Comparison of ENCODE assay signal across 8 cellular contexts in genomic region chr10:102352066-102352715, GRCh38. TPM values are rescaled to one million over a fixed set of nuclear protein-coding genes. Genes with fewer than 3 reads are reported as not detected.
DNase-seq lines count a peak whose midpoint lies in the region; ATAC-seq, FAIRE-seq and TF ChIP-seq lines count a peak whose summit lies in the region.

No MANE protein-coding gene starts in this region.

- no peaks in the 10 kb centered on the region for H3K79me2 ChIP-seq in H1 (ENCODE audit: control insufficient read depth in 1 of 2, insufficient read depth in 2 of 2, low read length in 2 of 2)

- H2AFZ ChIP-seq in H1 (ENCODE audit: low read length), result no peak overlapping the region

- H3K9ac ChIP-seq in H1 (replicated peaks in 1 of 4; ENCODE audit: extremely low read depth in 1 of 4, low read depth in 3 of 4, low read length in 3 of 4), result no peak overlapping the region

- no peak overlapping the region for H3K18ac ChIP-seq in H1 (ENCODE audit: extremely low read depth, low read length)

- H3K14ac ChIP-seq in H1 (ENCODE audit: insufficient read length), result no peak overlapping the region

- H3K23ac ChIP-seq in H1 (ENCODE audit: insufficient read length), result no peak overlapping the region

- no peaks in the 10 kb centered on the region for H3K9me3 ChIP-seq in H1 (ENCODE audit: insufficient read depth in 2 of 2, low read depth in 1 of 2, low read length in 1 of 2)

- no peak overlapping the region for H3K4me2 ChIP-seq in H1 (ENCODE audit: insufficient read depth in 1 of 2, low read depth in 2 of 2, low read length in 2 of 2)

- no peak overlapping the region for H2BK120ac ChIP-seq in H1 (replicated peaks; ENCODE audit: low read depth, low read length)

- no peak for TF ChIP-seq EP300 in H1 (IDR thresholded peaks at IDR 0.05; ENCODE audit: borderline replicate concordance in 1 of 2, low read depth in 2 of 2, low read length in 2 of 2)

- no peak overlapping the region for H3K4me3 ChIP-seq in H7 (ENCODE audit: insufficient read depth, low read depth, low read length)
- no peak overlapping the region for H3K4me3 ChIP-seq in H1 (ENCODE audit: extremely low read depth in 1 of 4, insufficient read depth in 2 of 4, low read depth in 3 of 4, low read length in 4 of 4)

- no peak overlapping the region for H2BK12ac ChIP-seq in H1 (ENCODE audit: low read depth, low read length)

- no peak for TF ChIP-seq POLR2A in H1 (IDR thresholded peaks at IDR 0.05; ENCODE audit: control extremely low read depth in 1 of 2, low read depth in 2 of 2, low read length in 2 of 2)

- no peak overlapping the region for H2BK20ac ChIP-seq in H1 (ENCODE audit: low read length)

- H3K4me1 ChIP-seq in H1 (replicated peaks in 1 of 4; ENCODE audit: control insufficient read depth in 3 of 4, insufficient read depth in 4 of 4, low read length in 3 of 4), result no peaks in the 10 kb centered on the region

- no peaks in the 10 kb centered on the region for H3K23me2 ChIP-seq in H1 (ENCODE audit: low read depth, low read length)

- H4K5ac ChIP-seq in H1 (ENCODE audit: insufficient read length, low read depth, low read length), result no peak overlapping the region

- no peak overlapping the region for H2BK15ac ChIP-seq in H1 (ENCODE audit: low read length)

- H3K27me3 ChIP-seq in H7 (ENCODE audit: control insufficient read depth, insufficient read depth, low read length) (no peaks in the 10 kb centered on the region), H1 (replicated peaks in 1 of 4; ENCODE audit: control insufficient read depth in 3 of 4, extremely low read depth in 1 of 4, insufficient read depth in 3 of 4, low read length in 3 of 4) (no peaks in the 10 kb centered on the region; a peak in 1 of 7 replicates)

- peak; percentile 97 for FAIRE-seq in H1 (lab: Jason Lieb, UNC)

- no peak overlapping the region for H2AK5ac ChIP-seq in H1 (ENCODE audit: low read depth, low read length)

- DNase-seq in AG20443 (ENCODE audit: low spot score) (peak; percentile 76), H7 (peak; percentile 85), NCI-H748 treated with DMSO at 0.1 percent for 48 hours (lab: John Stamatoyannopoulos, UW) (peak; percentile 14), H1 (ENCODE audit: low read depth in 1 of 2, low spot score in 2 of 2) (peak in 1 of 2 experiments; percentile 86), mucosa of gallbladder (ENCODE audit: low spot score) (peak; percentile 34)
- peak; percentile 25 to 54 for DNase-seq in activated CD8-positive, alpha-beta memory T cell treated with anti-CD3 and anti-CD28 coated beads for 1 hour (ENCODE audit: extremely low read depth in 1 of 2, low read depth in 1 of 2)
- peak; percentile 85 for DNase-seq in stimulated activated CD8-positive, alpha-beta memory T cell treated with anti-CD3 and anti-CD28 coated beads, Interleukin-4, amount 100 ng/mL, for 48 hours

- no peak overlapping the region for H2BK5ac ChIP-seq in H1 (ENCODE audit: low read depth, low read length)

- H3K4ac ChIP-seq in H1 (replicated peaks; ENCODE audit: insufficient read length, low read depth, low read length), result no peak overlapping the region

- H4K20me1 ChIP-seq in H1 (replicated peaks in 1 of 2; ENCODE audit: control insufficient read depth in 1 of 2, insufficient read depth in 2 of 2, low read length in 2 of 2), result peaks cover 12 to 13% of the 10 kb centered on the region in 2 experiments

- TF ChIP-seq RAD21 in H1 (IDR thresholded peaks at IDR 0.05 in 1 of 2, conservative IDR thresholded peaks at IDR 0.05 in 1 of 2; ENCODE audit: low read depth in 2 of 2, low read length in 2 of 2), result peak; percentile 84 to 90

- H3K36me3 ChIP-seq in H7 (replicated peaks; ENCODE audit: control insufficient read depth, insufficient read depth, low read length), result peaks cover 6% of the 10 kb centered on the region
- peaks cover 0 to 8% (median 1%) of the 10 kb centered on the region in 4 experiments; a peak in 5 of 8 replicates for H3K36me3 ChIP-seq in H1 (ENCODE audit: control insufficient read depth in 2 of 4, insufficient read depth in 4 of 4, low read length in 3 of 4)

- no peak overlapping the region for H3K56ac ChIP-seq in H1 (replicated peaks; ENCODE audit: insufficient read length, low read depth, low read length)

- peak overlapping the region; percentile 65; the same call in 1 of the 2 replicates for H4K8ac ChIP-seq in H1 (ENCODE audit: extremely low read depth, insufficient read depth, low read length)

- TF ChIP-seq CTCF in H1 (IDR thresholded peaks at IDR 0.05; ENCODE audit: control extremely low read depth in 1 of 3, insufficient read depth in 1 of 3, low read depth in 1 of 3, low read length in 3 of 3), result peak; percentile 77 to 94 (median 91)

- WGBS in H1 (ENCODE audit: extremely low coverage in 1 of 2, insufficient coverage in 1 of 2, insufficient read length in 1 of 2, insufficient replicate concordance in 2 of 2, low coverage in 1 of 2, low lambda C conversion rate in 2 of 2, missing lambda C conversion rate in 1 of 2), 2 experiments, result 71% methylated on average over 7 of the region's 7 CpGs; no CpG with 5 or more reads in 1 of the 2 experiments

- no peak overlapping the region for H4K91ac ChIP-seq in H1 (replicated peaks; ENCODE audit: insufficient read length, low read length)

- H3K79me1 ChIP-seq in H1 (ENCODE audit: low read depth, low read length), result no peaks in the 10 kb centered on the region; the same call in 1 of the 2 replicates

- no peak for ATAC-seq in GM21737 (IDR thresholded peaks at IDR 0.05; ENCODE audit: unreplicated experiment)

- no peak overlapping the region for H3K27ac ChIP-seq in H1 (ENCODE audit: low read depth, low read length)

- CTCF ChIA-PET in H1 (lab: Charles Lee; ENCODE audit: partially characterized antibody), result interaction anchor here (0.5 to 23.3 kb wide), 53 partner anchors 10 to 279 kb away, joined by 3 to 862 read pairs (median 4); partner anchors contain the start of genes ELOVL3, FBXL15, GBF1 and PITX3

- POLR2A ChIA-PET in H1 (lab: Charles Lee; ENCODE audit: partially characterized antibody), result interaction anchor here (0.5 to 1.5 kb wide), 5 partner anchors 10 to 1050 kb away, joined by 3 to 6 read pairs (median 3); no protein-coding TSS in a partner anchor

TF ChIP-seq in H1, 55 proteins besides CTCF, POLR2A, EP300 and RAD21:
- no peak for TF ChIP-seq BCL11A (IDR thresholded peaks at IDR 0.05; ENCODE audit: low read depth in 2 of 2, low read length in 2 of 2)
- no peak for TF ChIP-seq ATF3 (IDR thresholded peaks at IDR 0.05; ENCODE audit: insufficient read depth, low read depth, low read length)
- TF ChIP-seq TBP (IDR thresholded peaks at IDR 0.05; ENCODE audit: low read depth, low read length), result no peak
- TF ChIP-seq CBX8 (IDR thresholded peaks at IDR 0.05; ENCODE audit: borderline replicate concordance, low read depth, low read length), result no peak
- TF ChIP-seq RNF2 (IDR thresholded peaks at IDR 0.05; ENCODE audit: borderline replicate concordance, low read depth, low read length, missing control alignments, poor library complexity, severe bottlenecking), result no peak
- no peak for TF ChIP-seq CEBPB (IDR thresholded peaks at IDR 0.05; ENCODE audit: low read depth, low read length)
- TF ChIP-seq CREB1 (IDR thresholded peaks at IDR 0.05), result no peak
- TF ChIP-seq SRF (IDR thresholded peaks at IDR 0.05; ENCODE audit: low read depth, low read length), result no peak
- no peak for TF ChIP-seq SP1 (IDR thresholded peaks at IDR 0.05; ENCODE audit: low read depth, low read length)
- no peak for TF ChIP-seq TEAD4 (IDR thresholded peaks at IDR 0.05; ENCODE audit: low read depth, low read length)
- no peak for TF ChIP-seq ATF2 (IDR thresholded peaks at IDR 0.05; ENCODE audit: low read length)
- TF ChIP-seq SP2 (IDR thresholded peaks at IDR 0.05; ENCODE audit: low read length), result no peak
- TF ChIP-seq USF2 (IDR thresholded peaks at IDR 0.05; ENCODE audit: low read length), result no peak

RNA-seq across cellular contexts. Expression of gene NFKB2, which starts 43.3 kb away (rescaled TPM):
- total RNA-seq in H7 (2014; rRNA removed; shearing (Covaris generic)), result 25.3 and 25.6 TPM in 2 replicates
- total RNA-seq in H1 (2021; fragmentation: NEBNext Ultra II Directional; extraction: Animal tissue kit (Norgen Biotek cat#: 25700)), result 18.7 and 20.4 TPM in 2 replicates
- polyA plus RNA-seq in H1 (2011; rRNA removed), result 31.4 and 34.5 TPM in 2 replicates
- polyA plus RNA-seq in H1 (2011; cell fraction: cytosol; rRNA removed), result 26.8 TPM
- 78.0 TPM for polyA plus RNA-seq in H1 (2011; cell fraction: nucleus; rRNA removed)
- polyA plus RNA-seq in H1 (2012, experiment 1 of 2), result 25.2 to 41.2 TPM (median 38.4 TPM) in 4 replicates
- polyA plus RNA-seq in H1 (2012, experiment 2 of 2), result 27.3 TPM
- 7.1 TPM for polyA plus RNA-seq in H1 (2013, experiment 1 of 2)
- 5.6 TPM for polyA plus RNA-seq in H1 (2013, experiment 2 of 2)
- polyA minus RNA-seq in H1 (2011; rRNA and poly(A)+ RNA removed), result 13.4 and 14.3 TPM in 2 replicates
- 20.0 TPM for polyA minus RNA-seq in H1 (2011; cell fraction: cytosol; rRNA and poly(A)+ RNA removed)
- polyA minus RNA-seq in H1 (2011; cell fraction: nucleus; rRNA and poly(A)+ RNA removed), result 18.3 TPM
- total RNA-seq in mucosa of gallbladder, result 42.2 TPM
